Comparison of ENCODE assay signal across 8 cellular contexts in genomic region chrX:15269618-15270521, GRCh38. TPM values are rescaled to one million over a fixed set of nuclear protein-coding genes. Genes with fewer than 3 reads are reported as not detected.
DNase-seq lines count a peak whose midpoint lies in the region; ATAC-seq and TF ChIP-seq lines count a peak whose summit lies in the region.

ASB9 (minus strand) TSS chrX:15270083; CDS start chrX:15269874, 209 bp downstream.

- H3K36me3 ChIP-seq in HCT116 (ENCODE audit: control insufficient read depth in 1 of 2, insufficient read depth in 2 of 2, low read length in 2 of 2) (no peaks in the 10 kb centered on the region), colonic mucosa (no peaks in the 10 kb centered on the region)

- ATAC-seq in HCT116 (peak; percentile 89), GM21737 (IDR thresholded peaks at IDR 0.05; ENCODE audit: unreplicated experiment) (no peak), HG02973 (IDR thresholded peaks at IDR 0.05; ENCODE audit: unreplicated experiment) (no peak)

- H3K4me3 ChIP-seq in HCT116 (replicated peaks in 1 of 2; ENCODE audit: low read depth in 1 of 2, low read length in 2 of 2) (peak within 1 kb of the TSS; percentile 15 to 44), colonic mucosa (no peak within 1 kb of the TSS)

- H4K20me1 ChIP-seq in HCT116 (ENCODE audit: insufficient read depth) = no peaks in the 10 kb centered on the region

- BruUV-seq in HCT116 (replicated peaks; lab: Mats Ljungman, UMichigan) = no TSS peak

- intact Hi-C loops in HCT116 (cut with micrococcal nuclease) (no loop called here), colonic mucosa (cut with DNase I) (no loop called here)

- TF ChIP-seq CTCF in HCT116 (IDR thresholded peaks at IDR 0.05 in 2 of 3, conservative IDR thresholded peaks at IDR 0.05 in 1 of 3; ENCODE audit: borderline replicate concordance in 1 of 3, insufficient read depth in 1 of 3, low read depth in 2 of 3, low read length in 2 of 3) (no peak), RWPE1 (conservative IDR thresholded peaks at IDR 0.05; ENCODE audit: low read depth) (no peak), colonic mucosa (IDR thresholded peaks at IDR 0.05) (no peak)

- H3K9ac ChIP-seq in HCT116 (ENCODE audit: low read length) = peak within 1 kb of the TSS; percentile 36; the same call in 1 of the 2 replicates
- H3K9ac ChIP-seq in colonic mucosa (ENCODE audit: low read depth in 2 of 2, low read length in 2 of 2) = peak within 1 kb of the TSS in 1 of 2 donors; percentile 12

- H3K27me3 ChIP-seq in HCT116 (ENCODE audit: insufficient read depth, low read length) = no peaks in the 10 kb centered on the region
- H3K27me3 ChIP-seq in colonic mucosa = no peaks in the 10 kb centered on the region

- H3K9me3 ChIP-seq in HCT116 (ENCODE audit: control insufficient read depth in 1 of 2, insufficient read depth in 1 of 2, low read depth in 1 of 2, low read length in 2 of 2) (no peaks in the 10 kb centered on the region), colonic mucosa (no peaks in the 10 kb centered on the region)

- peak within 1 kb of the TSS; percentile 78 for H2AFZ ChIP-seq in HCT116 (ENCODE audit: low read depth, low read length, poor library complexity, severe bottlenecking)

- RAD21 ChIA-PET in HCT116 (lab: Charles Lee; ENCODE audit: low non-redundant PET in 1 of 2, low total read pairs in 2 of 2, uncharacterized antibody in 2 of 2, unreplicated experiment in 2 of 2) = no interaction called here

- peak within 1 kb of the TSS; percentile 72 for H3K4me2 ChIP-seq in HCT116 (ENCODE audit: low read length)

- H3K27ac ChIP-seq in HCT116 (ENCODE audit: low read depth, low read length) (peak within 1 kb of the TSS; percentile 49), RWPE1 (peak within 1 kb of the TSS; percentile 73), colonic mucosa (no peak within 1 kb of the TSS)

- no peaks in the 10 kb centered on the region for H3K79me2 ChIP-seq in HCT116 (ENCODE audit: insufficient read depth, low read length)

- no peak for TF ChIP-seq RAD21 in HCT116 (IDR thresholded peaks at IDR 0.05; ENCODE audit: low read depth)

- no peaks in the 10 kb centered on the region for H3K9me2 ChIP-seq in HCT116 (ENCODE audit: insufficient read depth)

- CTCF ChIA-PET in HCT116 (lab: Charles Lee) = no interaction called here
- CTCF ChIA-PET in RWPE1 (lab: Yijun Ruan, JAX) = interaction anchor here (0.5 kb wide), 2 partner anchors 11 to 34 kb away, joined by 3 to 4 read pairs; no protein-coding TSS in a partner anchor

- POLR2A ChIA-PET in HCT116 (lab: Charles Lee) = no interaction called here
- POLR2A ChIA-PET in RWPE1 (lab: Yijun Ruan, JAX; ENCODE audit: low non-redundant PET) = no interaction called here

- no peak for TF ChIP-seq POLR2A in HCT116 (IDR thresholded peaks at IDR 0.05; ENCODE audit: borderline replicate concordance, extremely low read depth, insufficient read depth, insufficient read length)

- H3K4me1 ChIP-seq in HCT116 (ENCODE audit: control insufficient read depth in 1 of 2, insufficient read depth in 2 of 2, low read length in 2 of 2) (peaks cover 9 to 18% of the 10 kb centered on the region in 2 experiments; a peak in 3 of 4 replicates), colonic mucosa (no peaks in the 10 kb centered on the region)

- peak; percentile 78 for DNase-seq in Daoy (ENCODE audit: low read depth)
- peak; percentile 39 for DNase-seq in HCT116 (ENCODE audit: low read depth, low spot score)
- DNase-seq in RWPE1 (ENCODE audit: low spot score) = peak; percentile 69
- peak; percentile 60 for DNase-seq in colonic mucosa
- peak; percentile 33 to 81 for DNase-seq in lung microvascular endothelial cell (ENCODE audit: low read depth in 2 of 2)
- DNase-seq in NCI-H1930 (lab: John Stamatoyannopoulos, UW) = no peak

TF ChIP-seq in HCT116, 20 proteins besides CTCF, POLR2A, EP300 and RAD21:
- TF ChIP-seq FOSL1 (IDR thresholded peaks at IDR 0.05; ENCODE audit: low read depth) (peak; percentile 52), JUND (IDR thresholded peaks at IDR 0.05) (0 out of 2 replicates have a peak, but pooled peaks have one; percentile 28), CEBPB (IDR thresholded peaks at IDR 0.05; ENCODE audit: low read depth) (0 out of 2 replicates have a peak, but pooled peaks have one; percentile 29), ZBTB33 (IDR thresholded peaks at IDR 0.05; ENCODE audit: extremely low read depth, insufficient replicate concordance, low read length) (no peak), SP1 (IDR thresholded peaks at IDR 0.05; ENCODE audit: low read depth) (peak; percentile 34)

RNA-seq across cellular contexts. Expression of gene ASB9, which starts in this region (rescaled TPM):
- 4.5 and 4.8 TPM in 2 replicates for total RNA-seq in Daoy (2014; rRNA removed; shearing (Covaris generic))
- total RNA-seq in HCT116 (2021; ENCODE audit: unreplicated experiment) (2.9 TPM), colonic mucosa (1 to 10 TPM; 1.8 to 3.6 TPM), lung microvascular endothelial cell (0.40 and 2.6 TPM in 2 replicates)
- polyA plus RNA-seq in HCT116 (2012) = 3.2 and 4.6 TPM in 2 replicates

Comparison
In these comparisons a context has a peak if more than half of its experiments do, and no peak if none do; other contexts are left out.
1. DNase-seq: peak in Daoy (single experiment), HCT116 (single experiment), RWPE1 (single experiment), colonic mucosa (single experiment) and lung microvascular endothelial cell (2 of 2); none in NCI-H1930 (0 of 2).